Comparison of ENCODE assay signal across 1 cellular context in the genomic region with DNA sequence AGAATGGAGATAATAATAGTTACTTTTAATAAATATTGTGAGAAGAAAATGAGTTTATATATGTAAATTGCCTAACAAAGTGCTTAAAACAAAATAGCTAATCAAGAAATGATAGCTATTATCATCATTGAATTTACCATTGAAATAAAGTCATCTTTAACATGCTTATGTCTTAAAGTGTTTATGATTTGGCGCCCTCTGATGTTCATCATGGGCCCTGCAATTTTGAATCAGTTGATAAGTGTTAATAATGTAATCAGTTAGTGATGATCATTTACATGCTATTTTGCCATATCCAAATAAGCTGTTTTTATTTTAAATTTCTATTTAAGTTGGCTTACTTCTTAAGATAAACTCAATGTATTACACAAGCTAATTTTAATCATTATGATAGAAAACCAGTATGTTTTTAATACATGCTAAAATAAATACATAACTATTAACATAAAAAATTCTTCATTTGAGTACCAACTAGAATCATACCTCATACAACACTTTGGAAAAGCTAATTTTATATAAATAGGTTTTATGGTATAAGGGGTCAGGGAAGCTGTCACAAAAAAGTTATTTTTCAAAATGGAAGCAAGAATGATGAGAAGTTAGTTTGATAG.
TF ChIP-seq lines count a peak whose summit lies in the region.

No MANE protein-coding gene starts in this region.

TF ChIP-seq in GM23338, 12 proteins besides CTCF, POLR2A, EP300 and RAD21 (continued from another document):
- TF ChIP-seq, protein P1, sequence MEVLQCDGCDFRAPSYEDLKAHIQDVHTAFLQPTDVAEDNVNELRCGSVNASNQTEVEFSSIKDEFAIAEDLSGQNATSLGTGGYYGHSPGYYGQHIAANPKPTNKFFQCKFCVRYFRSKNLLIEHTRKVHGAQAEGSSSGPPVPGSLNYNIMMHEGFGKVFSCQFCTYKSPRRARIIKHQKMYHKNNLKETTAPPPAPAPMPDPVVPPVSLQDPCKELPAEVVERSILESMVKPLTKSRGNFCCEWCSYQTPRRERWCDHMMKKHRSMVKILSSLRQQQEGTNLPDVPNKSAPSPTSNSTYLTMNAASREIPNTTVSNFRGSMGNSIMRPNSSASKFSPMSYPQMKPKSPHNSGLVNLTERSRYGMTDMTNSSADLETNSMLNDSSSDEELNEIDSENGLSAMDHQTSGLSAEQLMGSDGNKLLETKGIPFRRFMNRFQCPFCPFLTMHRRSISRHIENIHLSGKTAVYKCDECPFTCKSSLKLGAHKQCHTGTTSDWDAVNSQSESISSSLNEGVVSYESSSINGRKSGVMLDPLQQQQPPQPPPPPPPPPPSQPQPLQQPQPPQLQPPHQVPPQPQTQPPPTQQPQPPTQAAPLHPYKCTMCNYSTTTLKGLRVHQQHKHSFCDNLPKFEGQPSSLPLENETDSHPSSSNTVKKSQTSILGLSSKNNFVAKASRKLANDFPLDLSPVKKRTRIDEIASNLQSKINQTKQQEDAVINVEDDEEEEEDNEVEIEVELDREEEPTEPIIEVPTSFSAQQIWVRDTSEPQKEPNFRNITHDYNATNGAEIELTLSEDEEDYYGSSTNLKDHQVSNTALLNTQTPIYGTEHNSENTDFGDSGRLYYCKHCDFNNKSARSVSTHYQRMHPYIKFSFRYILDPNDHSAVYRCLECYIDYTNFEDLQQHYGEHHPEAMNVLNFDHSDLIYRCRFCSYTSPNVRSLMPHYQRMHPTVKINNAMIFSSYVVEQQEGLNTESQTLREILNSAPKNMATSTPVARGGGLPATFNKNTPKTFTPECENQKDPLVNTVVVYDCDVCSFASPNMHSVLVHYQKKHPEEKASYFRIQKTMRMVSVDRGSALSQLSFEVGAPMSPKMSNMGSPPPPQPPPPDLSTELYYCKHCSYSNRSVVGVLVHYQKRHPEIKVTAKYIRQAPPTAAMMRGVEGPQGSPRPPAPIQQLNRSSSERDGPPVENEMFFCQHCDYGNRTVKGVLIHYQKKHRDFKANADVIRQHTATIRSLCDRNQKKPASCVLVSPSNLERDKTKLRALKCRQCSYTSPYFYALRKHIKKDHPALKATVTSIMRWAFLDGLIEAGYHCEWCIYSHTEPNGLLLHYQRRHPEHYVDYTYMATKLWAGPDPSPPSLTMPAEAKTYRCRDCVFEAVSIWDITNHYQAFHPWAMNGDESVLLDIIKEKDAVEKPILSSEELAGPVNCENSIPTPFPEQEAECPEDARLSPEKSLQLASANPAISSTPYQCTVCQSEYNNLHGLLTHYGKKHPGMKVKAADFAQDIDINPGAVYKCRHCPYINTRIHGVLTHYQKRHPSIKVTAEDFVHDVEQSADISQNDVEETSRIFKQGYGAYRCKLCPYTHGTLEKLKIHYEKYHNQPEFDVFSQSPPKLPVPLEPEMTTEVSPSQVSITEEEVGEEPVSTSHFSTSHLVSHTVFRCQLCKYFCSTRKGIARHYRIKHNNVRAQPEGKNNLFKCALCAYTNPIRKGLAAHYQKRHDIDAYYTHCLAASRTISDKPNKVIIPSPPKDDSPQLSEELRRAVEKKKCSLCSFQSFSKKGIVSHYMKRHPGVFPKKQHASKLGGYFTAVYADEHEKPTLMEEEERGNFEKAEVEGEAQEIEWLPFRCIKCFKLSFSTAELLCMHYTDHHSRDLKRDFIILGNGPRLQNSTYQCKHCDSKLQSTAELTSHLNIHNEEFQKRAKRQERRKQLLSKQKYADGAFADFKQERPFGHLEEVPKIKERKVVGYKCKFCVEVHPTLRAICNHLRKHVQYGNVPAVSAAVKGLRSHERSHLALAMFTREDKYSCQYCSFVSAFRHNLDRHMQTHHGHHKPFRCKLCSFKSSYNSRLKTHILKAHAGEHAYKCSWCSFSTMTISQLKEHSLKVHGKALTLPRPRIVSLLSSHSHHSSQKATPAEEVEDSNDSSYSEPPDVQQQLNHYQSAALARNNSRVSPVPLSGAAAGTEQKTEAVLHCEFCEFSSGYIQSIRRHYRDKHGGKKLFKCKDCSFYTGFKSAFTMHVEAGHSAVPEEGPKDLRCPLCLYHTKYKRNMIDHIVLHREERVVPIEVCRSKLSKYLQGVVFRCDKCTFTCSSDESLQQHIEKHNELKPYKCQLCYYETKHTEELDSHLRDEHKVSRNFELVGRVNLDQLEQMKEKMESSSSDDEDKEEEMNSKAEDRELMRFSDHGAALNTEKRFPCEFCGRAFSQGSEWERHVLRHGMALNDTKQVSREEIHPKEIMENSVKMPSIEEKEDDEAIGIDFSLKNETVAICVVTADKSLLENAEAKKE (CRISPR knock-in tag; IDR thresholded peaks at IDR 0.05) = no peak
